27 cellular contexts compared by ENCODE assay signal in genomic region chr7:44042221-44042620, GRCh38. TPM values are rescaled to one million over a fixed set of nuclear protein-coding genes. Genes with fewer than 3 reads are reported as not detected.
DNase-seq lines count a peak whose midpoint lies in the region; ATAC-seq and TF ChIP-seq lines count a peak whose summit lies in the region.
"Had no signal": no experiment of that assay in that cellular context is flagged by ENCODE, and none has a peak within 500 bp of the region (broad histone marks: within the 10 kb centered on the region; RNA-seq: fewer than 3 reads in every experiment).

No MANE protein-coding gene starts in this region.

- H3K27ac Mint-ChIP-seq in activated CD4-positive, alpha-beta T cell treated with anti-CD3 and anti-CD28 coated beads, Interleukin-2, amount 10 ng/mL, durations not matched to agents 7 days and 5 days, result peak overlapping the region; percentile 32
- peak overlapping the region; percentile 71 for H3K27ac Mint-ChIP-seq in CD4-positive, alpha-beta T cell
- H3K27ac Mint-ChIP-seq in activated CD8-positive, alpha-beta T cell treated with anti-CD3 and anti-CD28 coated beads, Interleukin-2, amount 10 ng/mL, durations not matched to agents 7 days and 5 days, result peak overlapping the region; percentile 68
- peak overlapping the region in 7 of 9 donors; percentile 1 to 81 (median 65) for H3K27ac Mint-ChIP-seq in naive thymus-derived CD4-positive, alpha-beta T cell

- DNase-seq in activated CD4-positive, alpha-beta T cell treated with anti-CD3 and anti-CD28 coated beads, Interleukin-2, amount 10 ng/mL, durations not matched to agents 7 days and 5 days, result no peak
- no peak for DNase-seq in activated CD4-positive, alpha-beta T cell treated with anti-CD3 and anti-CD28 coated beads, Interleukin-2, amount 50 U/mL, for 4 hours
- no peak for DNase-seq in CD4-positive, alpha-beta T cell
- DNase-seq in activated CD8-positive, alpha-beta T cell treated with anti-CD3 and anti-CD28 coated beads, Interleukin-2, amount 10 ng/mL, durations not matched to agents 7 days and 5 days, result no peak
- no peak for DNase-seq in naive thymus-derived CD4-positive, alpha-beta T cell
- DNase-seq in T-helper 9 cell, result no peak
- DNase-seq in Ammon's horn (ENCODE audit: low spot score), result no peak
- DNase-seq: activated CD4-positive, alpha-beta T cell treated with anti-CD3 and anti-CD28 coated beads, Interleukin-2, amount 50 U/mL, for 1 hour; effector CD4-positive, alpha-beta T cell; head of caudate nucleus; mammary epithelial cell; NCI-H1092; NCI-H187; NCI-H2171 treated with DMSO at 0.1 percent for 48 hours; NCI-H526; occipital lobe; SHP77 treated with DMSO at 0.1 percent for 48 hours had no signal

- peaks cover 41% of the 10 kb centered on the region for H3K4me1 Mint-ChIP-seq in activated CD4-positive, alpha-beta T cell treated with anti-CD3 and anti-CD28 coated beads, Interleukin-2, amount 10 ng/mL, durations not matched to agents 7 days and 5 days
- peaks cover 40% of the 10 kb centered on the region for H3K4me1 Mint-ChIP-seq in CD4-positive, alpha-beta T cell (ENCODE audit: low read depth)
- peaks cover 36% of the 10 kb centered on the region for H3K4me1 Mint-ChIP-seq in activated CD8-positive, alpha-beta T cell treated with anti-CD3 and anti-CD28 coated beads, Interleukin-2, amount 10 ng/mL, durations not matched to agents 7 days and 5 days (ENCODE audit: low read depth)
- peaks cover 26 to 42% (median 39%) of the 10 kb centered on the region in 7 donors for H3K4me1 Mint-ChIP-seq in naive thymus-derived CD4-positive, alpha-beta T cell

- peaks cover 22 to 29% of the 10 kb centered on the region in 2 donors for H3K4me1 ChIP-seq in naive thymus-derived CD4-positive, alpha-beta T cell (ENCODE audit: control insufficient read depth in 2 of 2, insufficient read depth in 2 of 2, low read length in 2 of 2)

- H3K27me3 Mint-ChIP-seq in activated CD4-positive, alpha-beta T cell treated with anti-CD3 and anti-CD28 coated beads, Interleukin-2, amount 10 ng/mL, durations not matched to agents 7 days and 5 days, result no peaks in the 10 kb centered on the region
- H3K27me3 Mint-ChIP-seq in CD4-positive, alpha-beta T cell, result no peaks in the 10 kb centered on the region
- no peaks in the 10 kb centered on the region for H3K27me3 Mint-ChIP-seq in activated CD8-positive, alpha-beta T cell treated with anti-CD3 and anti-CD28 coated beads, Interleukin-2, amount 10 ng/mL, durations not matched to agents 7 days and 5 days (ENCODE audit: low read depth)
- H3K27me3 Mint-ChIP-seq in naive thymus-derived CD4-positive, alpha-beta T cell, result no peaks in the 10 kb centered on the region

- intact Hi-C loops in CD4-positive, alpha-beta T cell (cut with DNase I, micrococcal nuclease), result loop anchor here (10.0 kb wide), 2 partner anchors 533 to 753 kb away; partner anchors contain the start of genes DDX56 (in 1 of the 2) and PPIA (in 1 of the 2)
- intact Hi-C loops in naive thymus-derived CD4-positive, alpha-beta T cell (cut with micrococcal nuclease), result loop anchor here in 1 of 2 donors (5.0 kb wide), 1 partner anchor 805 kb away; the partner anchor contains the start of gene H2AZ2

- no peaks in the 10 kb centered on the region for H3K9me3 Mint-ChIP-seq in activated CD4-positive, alpha-beta T cell treated with anti-CD3 and anti-CD28 coated beads, Interleukin-2, amount 10 ng/mL, durations not matched to agents 7 days and 5 days
- no peaks in the 10 kb centered on the region for H3K9me3 Mint-ChIP-seq in CD4-positive, alpha-beta T cell
- no peaks in the 10 kb centered on the region for H3K9me3 Mint-ChIP-seq in activated CD8-positive, alpha-beta T cell treated with anti-CD3 and anti-CD28 coated beads, Interleukin-2, amount 10 ng/mL, durations not matched to agents 7 days and 5 days (ENCODE audit: insufficient read depth)
- H3K9me3 Mint-ChIP-seq in naive thymus-derived CD4-positive, alpha-beta T cell, result no peaks in the 10 kb centered on the region

- ATAC-seq in CD4-positive, alpha-beta T cell (ENCODE audit: poor library complexity), result no peak
- ATAC-seq in activated CD8-positive, alpha-beta T cell treated with anti-CD3 and anti-CD28 coated beads, Interleukin-2, amount 10 ng/mL, durations not matched to agents 7 days and 5 days, result no peak
- ATAC-seq in naive thymus-derived CD4-positive, alpha-beta T cell, result no peak
- ATAC-seq in HG03565 (IDR thresholded peaks at IDR 0.05; ENCODE audit: unreplicated experiment), result no peak
- ATAC-seq: GM12878, Panc1 had no signal

- CTCF ChIA-PET in activated CD4-positive, alpha-beta T cell treated with anti-CD3 and anti-CD28 coated beads, Interleukin-2, amount 10 ng/mL, durations not matched to agents 7 days and 5 days (lab: Charles Lee), result interaction anchor here (1.0 kb wide), 1 partner anchor 22 kb away, joined by 3 read pairs; no protein-coding TSS in a partner anchor
- CTCF ChIA-PET in CD4-positive, alpha-beta T cell (lab: Charles Lee), result no interaction called here
- CTCF ChIA-PET in activated CD8-positive, alpha-beta T cell treated with anti-CD3 and anti-CD28 coated beads, Interleukin-2, amount 10 ng/mL, durations not matched to agents 7 days and 5 days (lab: Charles Lee), result no interaction called here
- CTCF ChIA-PET in naive thymus-derived CD4-positive, alpha-beta T cell (lab: Charles Lee), result no interaction called here

- POLR2A ChIA-PET in activated CD4-positive, alpha-beta T cell treated with anti-CD3 and anti-CD28 coated beads, Interleukin-2, amount 10 ng/mL, durations not matched to agents 7 days and 5 days (lab: Charles Lee), result no interaction called here
- POLR2A ChIA-PET in CD4-positive, alpha-beta T cell (lab: Charles Lee), result no interaction called here
- POLR2A ChIA-PET in activated CD8-positive, alpha-beta T cell treated with anti-CD3 and anti-CD28 coated beads, Interleukin-2, amount 10 ng/mL, durations not matched to agents 7 days and 5 days (lab: Charles Lee), result no interaction called here
- POLR2A ChIA-PET in naive thymus-derived CD4-positive, alpha-beta T cell (lab: Charles Lee), result interaction anchor here (0.6 to 6.5 kb wide), 3 partner anchors 13 to 1110 kb away, joined by 3 to 54 read pairs (median 5); partner anchors contain the start of genes MRPL32, POLD2 and PSMA2

- peaks cover 0 to 10% (median 0%) of the 10 kb centered on the region in 3 experiments for H3K36me3 ChIP-seq in naive thymus-derived CD4-positive, alpha-beta T cell (ENCODE audit: control insufficient read depth in 2 of 3, insufficient read depth in 3 of 3, low read length in 3 of 3)

- no peaks in the 10 kb centered on the region for H3K9me3 ChIP-seq in CD4-positive, alpha-beta T cell (ENCODE audit: control insufficient read depth, low read length)
- H3K9me3 ChIP-seq in naive thymus-derived CD4-positive, alpha-beta T cell (ENCODE audit: control insufficient read depth in 2 of 3, low read length in 3 of 3), result no peaks in the 10 kb centered on the region

- H3K27me3 ChIP-seq in CD4-positive, alpha-beta T cell (ENCODE audit: control insufficient read depth, insufficient read depth, low read length), result no peaks in the 10 kb centered on the region
- no peaks in the 10 kb centered on the region for H3K27me3 ChIP-seq in naive thymus-derived CD4-positive, alpha-beta T cell (ENCODE audit: control insufficient read depth in 2 of 2, insufficient read depth in 2 of 2, low read length in 2 of 2)

- peaks cover 25% of the 10 kb centered on the region for H3K36me3 Mint-ChIP-seq in activated CD4-positive, alpha-beta T cell treated with anti-CD3 and anti-CD28 coated beads, Interleukin-2, amount 10 ng/mL, durations not matched to agents 7 days and 5 days (ENCODE audit: low read depth)
- peaks cover 37% of the 10 kb centered on the region for H3K36me3 Mint-ChIP-seq in CD4-positive, alpha-beta T cell (ENCODE audit: low read depth)
- peaks cover 26% of the 10 kb centered on the region for H3K36me3 Mint-ChIP-seq in activated CD8-positive, alpha-beta T cell treated with anti-CD3 and anti-CD28 coated beads, Interleukin-2, amount 10 ng/mL, durations not matched to agents 7 days and 5 days (ENCODE audit: low read depth)
- H3K36me3 Mint-ChIP-seq in naive thymus-derived CD4-positive, alpha-beta T cell, result peaks cover 4 to 19% (median 9%) of the 10 kb centered on the region in 5 donors

- TF ChIP-seq CTCF in CD4-positive, alpha-beta T cell (IDR thresholded peaks at IDR 0.05), result no peak

- H3K27ac ChIP-seq in CD4-positive, alpha-beta T cell (ENCODE audit: low read depth, low read length), result no peak overlapping the region
- no peak overlapping the region for H3K27ac ChIP-seq in naive thymus-derived CD4-positive, alpha-beta T cell (ENCODE audit: low read depth, low read length)
- H3K27ac ChIP-seq: skin epidermis had no signal

- peak overlapping the region; percentile 47 for H3K4me3 Mint-ChIP-seq in activated CD4-positive, alpha-beta T cell treated with anti-CD3 and anti-CD28 coated beads, Interleukin-2, amount 10 ng/mL, durations not matched to agents 7 days and 5 days
- H3K4me3 Mint-ChIP-seq in CD4-positive, alpha-beta T cell, result peak overlapping the region; percentile 58
- no peak overlapping the region for H3K4me3 Mint-ChIP-seq in activated CD8-positive, alpha-beta T cell treated with anti-CD3 and anti-CD28 coated beads, Interleukin-2, amount 10 ng/mL, durations not matched to agents 7 days and 5 days
- H3K4me3 Mint-ChIP-seq in naive thymus-derived CD4-positive, alpha-beta T cell, result peak overlapping the region; percentile 34 to 73 (median 54)

- no peak overlapping the region for H3K4me3 ChIP-seq in naive thymus-derived CD4-positive, alpha-beta T cell (ENCODE audit: low read length)
- H3K4me3 ChIP-seq: GM12878, skin epidermis had no signal

RNA-seq across cellular contexts. Expression of gene DBNL, which starts 2.3 kb away (rescaled TPM):
- 100 to 1,000 TPM; 152 to 168 TPM for total RNA-seq in activated CD4-positive, alpha-beta T cell treated with anti-CD3 and anti-CD28 coated beads, Interleukin-2, amount 10 ng/mL, durations not matched to agents 7 days and 5 days
- 10 to 100 TPM; 88.5 to 90.6 TPM for total RNA-seq in CD4-positive, alpha-beta T cell
- total RNA-seq in activated CD8-positive, alpha-beta T cell treated with anti-CD3 and anti-CD28 coated beads, Interleukin-2, amount 10 ng/mL, durations not matched to agents 7 days and 5 days, result 100 to 1,000 TPM; 165 to 166 TPM
- 100 to 1,000 TPM; 112 to 182 (median 164) TPM for total RNA-seq in naive thymus-derived CD4-positive, alpha-beta T cell
- polyA plus RNA-seq in naive thymus-derived CD4-positive, alpha-beta T cell, result 100 to 1,000 TPM; 171 to 217 TPM

RNA-seq across cellular contexts. Expression of gene PGAM2, which starts 23.1 kb away (rescaled TPM):
- under 1 TPM in 1 of 2 experiments, not detected in 1; 0.32 TPM for total RNA-seq in activated CD4-positive, alpha-beta T cell treated with anti-CD3 and anti-CD28 coated beads, Interleukin-2, amount 10 ng/mL, durations not matched to agents 7 days and 5 days
- 1 to 10 TPM; 1.3 to 1.8 TPM for total RNA-seq in CD4-positive, alpha-beta T cell
- total RNA-seq in activated CD8-positive, alpha-beta T cell treated with anti-CD3 and anti-CD28 coated beads, Interleukin-2, amount 10 ng/mL, durations not matched to agents 7 days and 5 days, result under 1 TPM; 0.34 to 0.68 TPM
- 1 to 10 TPM in 4 of 5 experiments, under 1 TPM in 1; 0.73 to 3.1 (median 1.8) TPM for total RNA-seq in naive thymus-derived CD4-positive, alpha-beta T cell
- not detected for polyA plus RNA-seq in naive thymus-derived CD4-positive, alpha-beta T cell
- total RNA-seq: A673, Daoy, epithelial cell of proximal tubule, GM12878, H4, mammary epithelial cell had no signal
- polyA plus RNA-seq: GM12878, mammary epithelial cell had no signal

RNA-seq across cellular contexts. Expression of gene POLM, which starts 40.1 kb away (rescaled TPM):
- 10 to 100 TPM; 31.8 to 38.2 TPM for total RNA-seq in activated CD4-positive, alpha-beta T cell treated with anti-CD3 and anti-CD28 coated beads, Interleukin-2, amount 10 ng/mL, durations not matched to agents 7 days and 5 days
- total RNA-seq in CD4-positive, alpha-beta T cell, result 10 to 100 TPM; 33.6 to 35.6 TPM
- 10 to 100 TPM; 37.3 to 37.9 TPM for total RNA-seq in activated CD8-positive, alpha-beta T cell treated with anti-CD3 and anti-CD28 coated beads, Interleukin-2, amount 10 ng/mL, durations not matched to agents 7 days and 5 days
- total RNA-seq in naive thymus-derived CD4-positive, alpha-beta T cell, result 10 to 100 TPM; 33.9 to 77.1 (median 48.9) TPM
- polyA plus RNA-seq in naive thymus-derived CD4-positive, alpha-beta T cell, result 10 to 100 TPM; 18.2 to 20.4 TPM

RNA-seq across cellular contexts. Expression of gene SPDYE1, which starts 44.5 kb away (rescaled TPM):
- total RNA-seq in activated CD4-positive, alpha-beta T cell treated with anti-CD3 and anti-CD28 coated beads, Interleukin-2, amount 10 ng/mL, durations not matched to agents 7 days and 5 days, result not detected
- total RNA-seq in CD4-positive, alpha-beta T cell, result not detected
- total RNA-seq in activated CD8-positive, alpha-beta T cell treated with anti-CD3 and anti-CD28 coated beads, Interleukin-2, amount 10 ng/mL, durations not matched to agents 7 days and 5 days, result not detected
- under 1 TPM in 2 of 5 experiments, not detected in 3; 0.19 to 0.30 TPM for total RNA-seq in naive thymus-derived CD4-positive, alpha-beta T cell
- under 1 TPM; 0.07 to 0.21 TPM for polyA plus RNA-seq in naive thymus-derived CD4-positive, alpha-beta T cell
- total RNA-seq: A673, Daoy, epithelial cell of proximal tubule, H4, occipital lobe, ureter had no signal
- polyA plus RNA-seq: BJ, mammary epithelial cell had no signal
